1 cellular context compared by ENCODE assay signal in the genomic region with DNA sequence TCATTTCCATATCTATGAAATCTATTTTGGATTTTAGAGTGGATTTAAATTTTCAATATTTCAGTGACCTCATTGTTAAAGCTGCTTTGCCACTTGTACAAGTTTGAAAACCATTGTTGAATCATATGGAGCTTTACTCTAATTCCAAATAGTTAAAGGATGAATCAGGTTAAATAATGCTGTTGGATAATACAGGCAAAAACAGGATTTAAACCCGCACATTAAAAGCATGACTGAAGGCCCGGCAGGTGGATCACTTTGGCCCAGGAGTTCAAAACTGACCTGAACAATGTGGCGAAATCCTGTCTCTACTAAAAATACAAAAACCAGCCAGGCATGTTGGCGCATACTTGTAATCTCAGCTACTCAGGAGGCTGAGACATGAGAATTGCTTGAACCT.
TF ChIP-seq lines count a peak whose summit lies in the region.

No MANE protein-coding gene starts in this region.

TF ChIP-seq in SK-N-SH treated with all-trans-retinoic acid at 6 μM for 48 hours, 23 proteins besides CTCF, POLR2A, EP300 and RAD21 (continued from another document):
- TF ChIP-seq ZC3H10 (CRISPR knock-in tag; IDR thresholded peaks at IDR 0.05) = no peak
- TF ChIP-seq SNAI2 (CRISPR knock-in tag; IDR thresholded peaks at IDR 0.05) = no peak
- no peak for TF ChIP-seq OSR1 (CRISPR knock-in tag; IDR thresholded peaks at IDR 0.05)
- no peak for TF ChIP-seq ZFP30 (CRISPR knock-in tag; IDR thresholded peaks at IDR 0.05)
- TF ChIP-seq, protein P1, sequence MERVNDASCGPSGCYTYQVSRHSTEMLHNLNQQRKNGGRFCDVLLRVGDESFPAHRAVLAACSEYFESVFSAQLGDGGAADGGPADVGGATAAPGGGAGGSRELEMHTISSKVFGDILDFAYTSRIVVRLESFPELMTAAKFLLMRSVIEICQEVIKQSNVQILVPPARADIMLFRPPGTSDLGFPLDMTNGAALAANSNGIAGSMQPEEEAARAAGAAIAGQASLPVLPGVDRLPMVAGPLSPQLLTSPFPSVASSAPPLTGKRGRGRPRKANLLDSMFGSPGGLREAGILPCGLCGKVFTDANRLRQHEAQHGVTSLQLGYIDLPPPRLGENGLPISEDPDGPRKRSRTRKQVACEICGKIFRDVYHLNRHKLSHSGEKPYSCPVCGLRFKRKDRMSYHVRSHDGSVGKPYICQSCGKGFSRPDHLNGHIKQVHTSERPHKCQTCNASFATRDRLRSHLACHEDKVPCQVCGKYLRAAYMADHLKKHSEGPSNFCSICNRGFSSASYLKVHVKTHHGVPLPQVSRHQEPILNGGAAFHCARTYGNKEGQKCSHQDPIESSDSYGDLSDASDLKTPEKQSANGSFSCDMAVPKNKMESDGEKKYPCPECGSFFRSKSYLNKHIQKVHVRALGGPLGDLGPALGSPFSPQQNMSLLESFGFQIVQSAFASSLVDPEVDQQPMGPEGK (CRISPR knock-in tag; IDR thresholded peaks at IDR 0.05; ENCODE audit: borderline replicate concordance) = no peak
- TF ChIP-seq, protein P2, sequence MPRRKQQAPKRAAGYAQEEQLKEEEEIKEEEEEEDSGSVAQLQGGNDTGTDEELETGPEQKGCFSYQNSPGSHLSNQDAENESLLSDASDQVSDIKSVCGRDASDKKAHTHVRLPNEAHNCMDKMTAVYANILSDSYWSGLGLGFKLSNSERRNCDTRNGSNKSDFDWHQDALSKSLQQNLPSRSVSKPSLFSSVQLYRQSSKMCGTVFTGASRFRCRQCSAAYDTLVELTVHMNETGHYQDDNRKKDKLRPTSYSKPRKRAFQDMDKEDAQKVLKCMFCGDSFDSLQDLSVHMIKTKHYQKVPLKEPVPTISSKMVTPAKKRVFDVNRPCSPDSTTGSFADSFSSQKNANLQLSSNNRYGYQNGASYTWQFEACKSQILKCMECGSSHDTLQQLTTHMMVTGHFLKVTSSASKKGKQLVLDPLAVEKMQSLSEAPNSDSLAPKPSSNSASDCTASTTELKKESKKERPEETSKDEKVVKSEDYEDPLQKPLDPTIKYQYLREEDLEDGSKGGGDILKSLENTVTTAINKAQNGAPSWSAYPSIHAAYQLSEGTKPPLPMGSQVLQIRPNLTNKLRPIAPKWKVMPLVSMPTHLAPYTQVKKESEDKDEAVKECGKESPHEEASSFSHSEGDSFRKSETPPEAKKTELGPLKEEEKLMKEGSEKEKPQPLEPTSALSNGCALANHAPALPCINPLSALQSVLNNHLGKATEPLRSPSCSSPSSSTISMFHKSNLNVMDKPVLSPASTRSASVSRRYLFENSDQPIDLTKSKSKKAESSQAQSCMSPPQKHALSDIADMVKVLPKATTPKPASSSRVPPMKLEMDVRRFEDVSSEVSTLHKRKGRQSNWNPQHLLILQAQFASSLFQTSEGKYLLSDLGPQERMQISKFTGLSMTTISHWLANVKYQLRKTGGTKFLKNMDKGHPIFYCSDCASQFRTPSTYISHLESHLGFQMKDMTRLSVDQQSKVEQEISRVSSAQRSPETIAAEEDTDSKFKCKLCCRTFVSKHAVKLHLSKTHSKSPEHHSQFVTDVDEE (CRISPR knock-in tag; IDR thresholded peaks at IDR 0.05) = no peak
- no peak for TF ChIP-seq RARB (CRISPR knock-in tag; IDR thresholded peaks at IDR 0.05)
- TF ChIP-seq CSDC2 (CRISPR knock-in tag; IDR thresholded peaks at IDR 0.05) = no peak
- TF ChIP-seq ESRRG (CRISPR knock-in tag; IDR thresholded peaks at IDR 0.05) = no peak
- TF ChIP-seq ZFP3 (CRISPR knock-in tag; IDR thresholded peaks at IDR 0.05) = no peak
- TF ChIP-seq TOX (CRISPR knock-in tag; IDR thresholded peaks at IDR 0.05; ENCODE audit: borderline replicate concordance) = no peak
- TF ChIP-seq, protein P3, sequence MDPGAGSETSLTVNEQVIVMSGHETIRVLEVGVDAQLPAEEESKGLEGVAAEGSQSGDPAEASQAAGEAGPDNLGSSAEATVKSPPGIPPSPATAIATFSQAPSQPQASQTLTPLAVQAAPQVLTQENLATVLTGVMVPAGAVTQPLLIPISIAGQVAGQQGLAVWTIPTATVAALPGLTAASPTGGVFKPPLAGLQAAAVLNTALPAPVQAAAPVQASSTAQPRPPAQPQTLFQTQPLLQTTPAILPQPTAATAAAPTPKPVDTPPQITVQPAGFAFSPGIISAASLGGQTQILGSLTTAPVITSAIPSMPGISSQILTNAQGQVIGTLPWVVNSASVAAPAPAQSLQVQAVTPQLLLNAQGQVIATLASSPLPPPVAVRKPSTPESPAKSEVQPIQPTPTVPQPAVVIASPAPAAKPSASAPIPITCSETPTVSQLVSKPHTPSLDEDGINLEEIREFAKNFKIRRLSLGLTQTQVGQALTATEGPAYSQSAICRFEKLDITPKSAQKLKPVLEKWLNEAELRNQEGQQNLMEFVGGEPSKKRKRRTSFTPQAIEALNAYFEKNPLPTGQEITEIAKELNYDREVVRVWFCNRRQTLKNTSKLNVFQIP (CRISPR knock-in tag; IDR thresholded peaks at IDR 0.05; ENCODE audit: borderline replicate concordance, low read depth) = no peak
